In the genomic region with DNA sequence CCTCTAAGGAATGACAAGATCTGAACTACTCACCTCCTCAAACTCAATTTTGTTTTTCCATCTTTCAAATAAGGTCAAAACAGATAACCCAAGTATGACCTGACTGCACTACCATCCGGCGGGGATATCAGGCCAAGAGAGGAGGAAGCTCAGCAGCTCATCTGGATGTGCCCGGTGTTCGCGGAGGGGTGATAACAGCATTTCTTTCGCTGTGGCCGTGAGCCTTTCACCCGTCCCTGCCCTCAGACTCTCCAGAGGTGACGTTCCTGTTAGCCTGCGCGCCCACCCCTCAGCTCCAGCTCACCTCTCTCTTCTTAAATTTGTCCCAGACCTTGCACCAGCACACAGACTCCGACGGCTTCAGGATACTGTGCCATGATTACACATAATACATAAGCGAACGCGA, we compare ENCODE assay signal across 1 cellular context.
TF ChIP-seq lines count a peak whose summit lies in the region.

No MANE protein-coding gene starts in this region.

TF ChIP-seq in SK-N-SH treated with all-trans-retinoic acid at 6 μM for 48 hours, 23 proteins besides CTCF, POLR2A, EP300 and RAD21 (continued from another document):
- TF ChIP-seq, protein P1, sequence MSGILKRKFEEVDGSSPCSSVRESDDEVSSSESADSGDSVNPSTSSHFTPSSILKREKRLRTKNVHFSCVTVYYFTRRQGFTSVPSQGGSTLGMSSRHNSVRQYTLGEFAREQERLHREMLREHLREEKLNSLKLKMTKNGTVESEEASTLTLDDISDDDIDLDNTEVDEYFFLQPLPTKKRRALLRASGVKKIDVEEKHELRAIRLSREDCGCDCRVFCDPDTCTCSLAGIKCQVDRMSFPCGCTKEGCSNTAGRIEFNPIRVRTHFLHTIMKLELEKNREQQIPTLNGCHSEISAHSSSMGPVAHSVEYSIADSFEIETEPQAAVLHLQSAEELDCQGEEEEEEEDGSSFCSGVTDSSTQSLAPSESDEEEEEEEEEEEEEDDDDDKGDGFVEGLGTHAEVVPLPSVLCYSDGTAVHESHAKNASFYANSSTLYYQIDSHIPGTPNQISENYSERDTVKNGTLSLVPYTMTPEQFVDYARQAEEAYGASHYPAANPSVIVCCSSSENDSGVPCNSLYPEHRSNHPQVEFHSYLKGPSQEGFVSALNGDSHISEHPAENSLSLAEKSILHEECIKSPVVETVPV (CRISPR knock-in tag; IDR thresholded peaks at IDR 0.05): no peak
- TF ChIP-seq ZFP3 (CRISPR knock-in tag; IDR thresholded peaks at IDR 0.05) (no peak), ARNTL (CRISPR knock-in tag; IDR thresholded peaks at IDR 0.05; ENCODE audit: borderline replicate concordance, low read depth) (no peak)
- TF ChIP-seq, protein P2, sequence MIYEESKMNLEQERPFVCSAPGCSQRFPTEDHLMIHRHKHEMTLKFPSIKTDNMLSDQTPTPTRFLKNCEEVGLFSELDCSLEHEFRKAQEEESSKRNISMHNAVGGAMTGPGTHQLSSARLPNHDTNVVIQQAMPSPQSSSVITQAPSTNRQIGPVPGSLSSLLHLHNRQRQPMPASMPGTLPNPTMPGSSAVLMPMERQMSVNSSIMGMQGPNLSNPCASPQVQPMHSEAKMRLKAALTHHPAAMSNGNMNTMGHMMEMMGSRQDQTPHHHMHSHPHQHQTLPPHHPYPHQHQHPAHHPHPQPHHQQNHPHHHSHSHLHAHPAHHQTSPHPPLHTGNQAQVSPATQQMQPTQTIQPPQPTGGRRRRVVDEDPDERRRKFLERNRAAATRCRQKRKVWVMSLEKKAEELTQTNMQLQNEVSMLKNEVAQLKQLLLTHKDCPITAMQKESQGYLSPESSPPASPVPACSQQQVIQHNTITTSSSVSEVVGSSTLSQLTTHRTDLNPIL (CRISPR knock-in tag; IDR thresholded peaks at IDR 0.05; ENCODE audit: low read depth): no peak
TF ChIP-seq in SK-N-SH treated with all-trans-retinoic acid at 6 μM for 48 hours: peak in this region for 0.
